10 cellular contexts compared by ENCODE assay signal in the genomic region with DNA sequence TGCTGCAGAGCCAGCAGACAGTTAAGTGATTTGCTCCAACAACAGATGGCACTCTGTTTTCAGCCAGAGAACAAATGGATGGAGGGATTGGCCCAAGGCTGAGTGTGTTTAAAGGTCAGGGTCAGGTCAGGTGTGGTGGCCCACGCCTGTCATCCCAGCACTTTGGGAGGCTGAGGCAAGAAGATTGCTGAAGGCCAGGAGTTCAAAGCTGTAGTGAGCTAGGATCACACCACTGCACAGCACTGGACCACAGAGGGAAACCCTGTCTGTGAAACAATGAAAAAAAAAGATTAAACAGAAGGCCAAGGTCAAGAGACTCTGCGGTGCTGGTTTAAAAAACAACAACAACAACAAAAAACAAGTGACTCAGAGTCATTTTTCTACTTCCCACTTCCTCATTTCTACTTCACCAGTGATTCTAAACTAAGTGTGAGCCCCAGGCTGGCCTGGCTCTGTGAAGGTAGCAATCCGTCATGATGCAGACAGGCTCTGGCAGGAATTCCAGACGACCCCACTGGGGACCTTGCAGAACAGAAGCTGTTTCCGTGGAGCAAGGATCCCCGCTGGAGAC. TPM values are rescaled to one million over a fixed set of nuclear protein-coding genes. Genes with fewer than 3 reads are reported as not detected.
A peak's percentile ranks its signal among the peaks of the same experiment; 100 is the strongest.
DNase-seq lines count a peak whose midpoint lies in the region; ATAC-seq, FAIRE-seq and TF ChIP-seq lines count a peak whose summit lies in the region.
"Had no signal": no experiment of that assay in that cellular context is flagged by ENCODE, and none has a peak within 500 bp of the region (broad histone marks: within the 10 kb centered on the region; RNA-seq: fewer than 3 reads in every experiment).

No MANE protein-coding gene starts in this region.

- no peak for TF ChIP-seq EP300 in SK-N-SH (IDR thresholded peaks at IDR 0.05; ENCODE audit: borderline replicate concordance in 1 of 2, low read depth in 1 of 2, low read length in 1 of 2)

- no peak overlapping the region for H2AFZ ChIP-seq in SK-N-SH (ENCODE audit: low read depth)

- POLR2A ChIA-PET in SK-N-SH (lab: Yijun Ruan, JAX) = no interaction called here

- ATAC-seq in GM18858 (IDR thresholded peaks at IDR 0.05; ENCODE audit: unreplicated experiment) (peak; percentile 91), GM21576 (IDR thresholded peaks at IDR 0.05; ENCODE audit: unreplicated experiment) (peak; percentile 85), HG03558 (IDR thresholded peaks at IDR 0.05; ENCODE audit: extremely low read depth, unreplicated experiment) (peak; percentile 73)

- H3K9me2 ChIP-seq in SK-N-SH = no peaks in the 10 kb centered on the region

- H3K56ac ChIP-seq in mesendoderm (ENCODE audit: low read length) = no peak overlapping the region

- no peak overlapping the region for H3K18ac ChIP-seq in mesendoderm (ENCODE audit: low read length)

- H3K9ac ChIP-seq in mesendoderm (ENCODE audit: low read length) (no peak overlapping the region), SK-N-SH (no peak overlapping the region)

- H4K20me1 ChIP-seq in SK-N-SH (ENCODE audit: insufficient read depth) = no peaks in the 10 kb centered on the region

- H2BK5ac ChIP-seq in mesendoderm (ENCODE audit: low read length) = no peak overlapping the region

- WGBS in mesendoderm (ENCODE audit: extremely low coverage, insufficient coverage, low lambda C conversion rate) = no CpG with 5 or more reads among the region's 6 CpGs
- WGBS in SK-N-SH (ENCODE audit: low lambda C conversion rate) = 55% methylated on average over 6 of the region's 6 CpGs

- CTCF ChIA-PET in SK-N-SH (lab: Yijun Ruan, JAX) = interaction anchor here (1.2 to 1.7 kb wide), 5 partner anchors 23 to 264 kb away, joined by 3 to 6 read pairs (median 4); no protein-coding TSS in a partner anchor

- H4K5ac ChIP-seq in mesendoderm (ENCODE audit: low read length) = no peak overlapping the region

- no peaks in the 10 kb centered on the region for H3K9me3 ChIP-seq in SK-N-SH

- no peak overlapping the region for H3K23ac ChIP-seq in mesendoderm (ENCODE audit: low read length)

- H3F3A ChIP-seq in SK-N-SH (replicated peaks; ENCODE audit: insufficient read depth) = no peaks in the 10 kb centered on the region

- TF ChIP-seq CTCF in SK-N-SH (IDR thresholded peaks at IDR 0.05) = no peak

- H3K36me3 ChIP-seq in mesendoderm (ENCODE audit: control insufficient read depth, insufficient read depth, low read length) (no peaks in the 10 kb centered on the region), SK-N-SH (replicated peaks in 1 of 2; ENCODE audit: control insufficient read depth in 1 of 2, insufficient read depth in 2 of 2, low read length in 1 of 2) (no peaks in the 10 kb centered on the region)

- H3K4me2 ChIP-seq in mesendoderm (ENCODE audit: low read length) (no peak overlapping the region), SK-N-SH (no peak overlapping the region)

- H3K27ac ChIP-seq in mesendoderm (ENCODE audit: low read depth, low read length) = no peak overlapping the region
- H3K27ac ChIP-seq in SK-N-SH (ENCODE audit: low read depth in 2 of 2, low read length in 1 of 2) = peak overlapping the region in 1 of 2 experiments; percentile 78; a peak in 2 of 4 replicates

- DNase-seq in islet precursor cell (peak; percentile 78), NCI-H510A (lab: John Stamatoyannopoulos, UW) (no peak), urothelium cell line (ENCODE audit: low spot score) (no peak), mesendoderm (no peak), SK-N-SH (no peak)
- DNase-seq: IMR-90, T-helper 2 cell had no signal

- H3K4ac ChIP-seq in mesendoderm (ENCODE audit: low read depth, low read length) = no peak overlapping the region

- TF ChIP-seq RAD21 in SK-N-SH (IDR thresholded peaks at IDR 0.05; ENCODE audit: low read length) = no peak

- H3K27me3 ChIP-seq in mesendoderm (ENCODE audit: insufficient read depth, low read length, poor library complexity) (no peaks in the 10 kb centered on the region), SK-N-SH (ENCODE audit: insufficient read depth) (no peaks in the 10 kb centered on the region)

- no peaks in the 10 kb centered on the region for H3K79me1 ChIP-seq in mesendoderm (ENCODE audit: low read length)

- no peak overlapping the region for H2BK15ac ChIP-seq in mesendoderm (replicated peaks; ENCODE audit: low read depth)

- H2AK5ac ChIP-seq in mesendoderm (ENCODE audit: low read length) = no peak overlapping the region

- FAIRE-seq in urothelium cell line (lab: Jason Lieb, UNC) = no peak

- H3K4me3 ChIP-seq in mesendoderm (ENCODE audit: low read length) (no peak overlapping the region), SK-N-SH (ENCODE audit: low read depth in 2 of 2, low read length in 1 of 2) (no peak overlapping the region)

- H2BK120ac ChIP-seq in mesendoderm (ENCODE audit: low read depth, low read length) = no peak overlapping the region

- no peaks in the 10 kb centered on the region for H3K4me1 ChIP-seq in mesendoderm (ENCODE audit: control insufficient read depth, low read depth, low read length)
- peaks cover 0 to 35% of the 10 kb centered on the region in 2 experiments; a peak in 1 of 4 replicates for H3K4me1 ChIP-seq in SK-N-SH (ENCODE audit: control insufficient read depth in 1 of 2, insufficient read depth in 2 of 2, low read depth in 1 of 2, low read length in 1 of 2)

- no peak overlapping the region for H4K8ac ChIP-seq in mesendoderm (ENCODE audit: low read depth, low read length)

- H3K79me2 ChIP-seq in mesendoderm (ENCODE audit: control insufficient read depth, insufficient read depth, low read length) = no peaks in the 10 kb centered on the region
- no peaks in the 10 kb centered on the region for H3K79me2 ChIP-seq in SK-N-SH (ENCODE audit: insufficient read depth)

TF ChIP-seq in SK-N-SH, 30 proteins besides CTCF, POLR2A, EP300 and RAD21:
- TF ChIP-seq, protein P1, sequence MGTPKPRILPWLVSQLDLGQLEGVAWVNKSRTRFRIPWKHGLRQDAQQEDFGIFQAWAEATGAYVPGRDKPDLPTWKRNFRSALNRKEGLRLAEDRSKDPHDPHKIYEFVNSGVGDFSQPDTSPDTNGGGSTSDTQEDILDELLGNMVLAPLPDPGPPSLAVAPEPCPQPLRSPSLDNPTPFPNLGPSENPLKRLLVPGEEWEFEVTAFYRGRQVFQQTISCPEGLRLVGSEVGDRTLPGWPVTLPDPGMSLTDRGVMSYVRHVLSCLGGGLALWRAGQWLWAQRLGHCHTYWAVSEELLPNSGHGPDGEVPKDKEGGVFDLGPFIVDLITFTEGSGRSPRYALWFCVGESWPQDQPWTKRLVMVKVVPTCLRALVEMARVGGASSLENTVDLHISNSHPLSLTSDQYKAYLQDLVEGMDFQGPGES (IDR thresholded peaks at IDR 0.05; ENCODE audit: low read depth, low read length) = no peak
- TF ChIP-seq MXI1 (IDR thresholded peaks at IDR 0.05; ENCODE audit: low read depth, low read length) (no peak), GABPA (IDR thresholded peaks at IDR 0.05; ENCODE audit: low read depth) (no peak), GATA2 (CRISPR knock-in tag; IDR thresholded peaks at IDR 0.05) (no peak), FOSL2 (IDR thresholded peaks at IDR 0.05; ENCODE audit: borderline replicate concordance, low read depth) (no peak), POLR2AphosphoS5 (IDR thresholded peaks at IDR 0.05; ENCODE audit: low read depth, low read length) (no peak), NFIC (IDR thresholded peaks at IDR 0.05; ENCODE audit: borderline replicate concordance) (no peak), RXRA (IDR thresholded peaks at IDR 0.05; ENCODE audit: borderline replicate concordance, low read depth) (no peak), RFX5 (IDR thresholded peaks at IDR 0.05; ENCODE audit: low read length) (no peak), RCOR1 (IDR thresholded peaks at IDR 0.05; ENCODE audit: low read length) (no peak), JUND (IDR thresholded peaks at IDR 0.05) (no peak), YY1 (IDR thresholded peaks at IDR 0.05; ENCODE audit: low read depth) (no peak)
- TF ChIP-seq, protein P2, sequence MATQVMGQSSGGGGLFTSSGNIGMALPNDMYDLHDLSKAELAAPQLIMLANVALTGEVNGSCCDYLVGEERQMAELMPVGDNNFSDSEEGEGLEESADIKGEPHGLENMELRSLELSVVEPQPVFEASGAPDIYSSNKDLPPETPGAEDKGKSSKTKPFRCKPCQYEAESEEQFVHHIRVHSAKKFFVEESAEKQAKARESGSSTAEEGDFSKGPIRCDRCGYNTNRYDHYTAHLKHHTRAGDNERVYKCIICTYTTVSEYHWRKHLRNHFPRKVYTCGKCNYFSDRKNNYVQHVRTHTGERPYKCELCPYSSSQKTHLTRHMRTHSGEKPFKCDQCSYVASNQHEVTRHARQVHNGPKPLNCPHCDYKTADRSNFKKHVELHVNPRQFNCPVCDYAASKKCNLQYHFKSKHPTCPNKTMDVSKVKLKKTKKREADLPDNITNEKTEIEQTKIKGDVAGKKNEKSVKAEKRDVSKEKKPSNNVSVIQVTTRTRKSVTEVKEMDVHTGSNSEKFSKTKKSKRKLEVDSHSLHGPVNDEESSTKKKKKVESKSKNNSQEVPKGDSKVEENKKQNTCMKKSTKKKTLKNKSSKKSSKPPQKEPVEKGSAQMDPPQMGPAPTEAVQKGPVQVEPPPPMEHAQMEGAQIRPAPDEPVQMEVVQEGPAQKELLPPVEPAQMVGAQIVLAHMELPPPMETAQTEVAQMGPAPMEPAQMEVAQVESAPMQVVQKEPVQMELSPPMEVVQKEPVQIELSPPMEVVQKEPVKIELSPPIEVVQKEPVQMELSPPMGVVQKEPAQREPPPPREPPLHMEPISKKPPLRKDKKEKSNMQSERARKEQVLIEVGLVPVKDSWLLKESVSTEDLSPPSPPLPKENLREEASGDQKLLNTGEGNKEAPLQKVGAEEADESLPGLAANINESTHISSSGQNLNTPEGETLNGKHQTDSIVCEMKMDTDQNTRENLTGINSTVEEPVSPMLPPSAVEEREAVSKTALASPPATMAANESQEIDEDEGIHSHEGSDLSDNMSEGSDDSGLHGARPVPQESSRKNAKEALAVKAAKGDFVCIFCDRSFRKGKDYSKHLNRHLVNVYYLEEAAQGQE (IDR thresholded peaks at IDR 0.05; ENCODE audit: low read depth, low read length) = no peak
- TF ChIP-seq, protein P3, sequence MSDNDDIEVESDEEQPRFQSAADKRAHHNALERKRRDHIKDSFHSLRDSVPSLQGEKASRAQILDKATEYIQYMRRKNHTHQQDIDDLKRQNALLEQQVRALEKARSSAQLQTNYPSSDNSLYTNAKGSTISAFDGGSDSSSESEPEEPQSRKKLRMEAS (IDR thresholded peaks at IDR 0.05; ENCODE audit: low read depth) = no peak
TF ChIP-seq in SK-N-SH: peak in this region for 0.

RNA-seq across cellular contexts. Expression of gene ARMC2, which starts 42.5 kb away (rescaled TPM):
- polyA plus RNA-seq in mesendoderm (2013, experiment 1 of 2) = 1.9 TPM
- 2.0 TPM for polyA plus RNA-seq in mesendoderm (2013, experiment 2 of 2)
- polyA plus RNA-seq in SK-N-SH (2012; rRNA removed) = 2.4 and 4.3 TPM in 2 replicates
- 3.4 and 3.8 TPM in 2 replicates for polyA plus RNA-seq in SK-N-SH (2012; cell fraction: cytosol; rRNA removed)
- polyA plus RNA-seq in SK-N-SH (2012; cell fraction: nucleus; rRNA removed) = 3.7 and 6.5 TPM in 2 replicates
